In genomic region chr1:35577071-35577998, GRCh38 we compare ENCODE assay signal across 8 cellular contexts. TPM values are rescaled to one million over a fixed set of nuclear protein-coding genes. Genes with fewer than 3 reads are reported as not detected.
DNase-seq lines count a peak whose midpoint lies in the region; ATAC-seq and TF ChIP-seq lines count a peak whose summit lies in the region.

No MANE protein-coding gene starts in this region.

- no peaks in the 10 kb centered on the region for H3K9me3 Mint-ChIP-seq in progenitor cell of endocrine pancreas (ENCODE audit: low read depth)

- peak overlapping the region; percentile 65 for H3K4me3 ChIP-seq in HUES48 (ENCODE audit: low read depth, low read length)

- H3K36me3 Mint-ChIP-seq in progenitor cell of endocrine pancreas (ENCODE audit: insufficient read depth), result no peaks in the 10 kb centered on the region

- peaks cover 49% of the 10 kb centered on the region for H3K27me3 Mint-ChIP-seq in progenitor cell of endocrine pancreas

- H3K4me1 Mint-ChIP-seq in progenitor cell of endocrine pancreas (ENCODE audit: low read depth), result peaks cover 17% of the 10 kb centered on the region

- H3K27ac ChIP-seq in HUES48 (ENCODE audit: low read depth, low read length) (no peak overlapping the region), foreskin keratinocyte (no peak overlapping the region)

- no peaks in the 10 kb centered on the region for H3K9me3 ChIP-seq in HUES48 (ENCODE audit: control insufficient read depth, insufficient read depth, low read length)

- H3K36me3 ChIP-seq in HUES48 (ENCODE audit: control insufficient read depth, insufficient read depth, low read length), result no peaks in the 10 kb centered on the region

- H3K4me1 ChIP-seq in HUES48 (ENCODE audit: control insufficient read depth, insufficient read depth, low read length) (peaks cover 21% of the 10 kb centered on the region), foreskin keratinocyte (peaks cover 4% of the 10 kb centered on the region)

- H3K4me3 Mint-ChIP-seq in progenitor cell of endocrine pancreas (ENCODE audit: low read depth), result peak overlapping the region; percentile 14

- no peak overlapping the region for H3K9ac ChIP-seq in HUES48 (ENCODE audit: low read depth, low read length)

- ATAC-seq in GM18505 (IDR thresholded peaks at IDR 0.05; ENCODE audit: unreplicated experiment) (peak; percentile 68), foreskin keratinocyte (peak; percentile 30), HG02973 (IDR thresholded peaks at IDR 0.05; ENCODE audit: unreplicated experiment) (no peak)

- no peak for TF ChIP-seq CTCF in foreskin keratinocyte (conservative IDR thresholded peaks at IDR 0.05)
- no peak for TF ChIP-seq CTCF in progenitor cell of endocrine pancreas (IDR thresholded peaks at IDR 0.05; ENCODE audit: unreplicated experiment)

- H3K27me3 ChIP-seq in HUES48 (ENCODE audit: control insufficient read depth, insufficient read depth, low read length) (peaks cover 74% of the 10 kb centered on the region), foreskin keratinocyte (peaks cover 33% of the 10 kb centered on the region)

- DNase-seq in activated T-cell treated with anti-CD3 and anti-CD28 coated beads for 4 hours (peak; percentile 32), foreskin keratinocyte (no peak), progenitor cell of endocrine pancreas (ENCODE audit: low spot score, unreplicated experiment) (no peak), HK-2 (ENCODE audit: unreplicated experiment) (no peak), NCI-H187 treated with DMSO at 0.1 percent for 48 hours (lab: John Stamatoyannopoulos, UW) (no peak)

- peak overlapping the region; percentile 42 for H3K27ac Mint-ChIP-seq in progenitor cell of endocrine pancreas

- TF ChIP-seq POLR2A in GM18505 (IDR thresholded peaks at IDR 0.05; ENCODE audit: borderline replicate concordance, extremely low read depth, insufficient read depth, insufficient read length), result peak; percentile 47

RNA-seq across cellular contexts. Expression of gene TFAP2E, which starts 4.2 kb away (rescaled TPM):
- total RNA-seq in foreskin keratinocyte (0.18 and 0.31 TPM in 2 replicates), progenitor cell of endocrine pancreas (0.55 and 0.84 TPM in 2 replicates)
- polyA plus RNA-seq in foreskin keratinocyte, result 0.32 and 0.33 TPM in 2 replicates

RNA-seq across cellular contexts. Expression of gene NCDN, which starts 19.7 kb away (rescaled TPM):
- 14.3 and 15.5 TPM in 2 replicates for total RNA-seq in foreskin keratinocyte
- polyA plus RNA-seq in foreskin keratinocyte, result 10.7 TPM in 2 replicates
- total RNA-seq in progenitor cell of endocrine pancreas, result 25.2 and 25.3 TPM in 2 replicates

RNA-seq across cellular contexts. Expression of gene KIAA0319L, which starts 20.1 kb away (rescaled TPM):
- total RNA-seq in foreskin keratinocyte (18.8 and 19.9 TPM in 2 replicates), progenitor cell of endocrine pancreas (70.0 and 70.5 TPM in 2 replicates)
- 6.8 and 8.0 TPM in 2 replicates for polyA plus RNA-seq in foreskin keratinocyte
